In genomic region chr7:22287412-22287811, GRCh38 we compare ENCODE assay signal across 16 cellular contexts.
DNase-seq lines count a peak whose midpoint lies in the region; ATAC-seq, FAIRE-seq and TF ChIP-seq lines count a peak whose summit lies in the region.
"Had no signal": no experiment of that assay in that cellular context is flagged by ENCODE, and none has a peak within 500 bp of the region (broad histone marks: within the 10 kb centered on the region; RNA-seq: fewer than 3 reads in every experiment).

No MANE protein-coding gene starts in this region.

- no peaks in the 10 kb centered on the region for H3K9me3 ChIP-seq in K562 (replicated peaks; ENCODE audit: control insufficient read depth, insufficient read depth, low read depth, low read length)
- no peaks in the 10 kb centered on the region for H3K9me3 ChIP-seq in naive thymus-derived CD4-positive, alpha-beta T cell (ENCODE audit: control insufficient read depth in 2 of 3, low read length in 3 of 3)
- no peaks in the 10 kb centered on the region for H3K9me3 ChIP-seq in body of pancreas
- H3K9me3 ChIP-seq in ascending aorta: no peaks in the 10 kb centered on the region

- H3K9me3 Mint-ChIP-seq in naive thymus-derived CD4-positive, alpha-beta T cell: peaks cover 0 to 4% (median 0%) of the 10 kb centered on the region in 11 donors
- H3K9me3 Mint-ChIP-seq: CD8-positive, alpha-beta T cell; GM23338 had no signal

- BruUV-seq in K562 (replicated peaks; lab: Mats Ljungman, UMichigan): no TSS peak

- TF ChIP-seq CTCF in K562 (IDR thresholded peaks at IDR 0.05 in 2 of 3, conservative IDR thresholded peaks at IDR 0.05 in 1 of 3; ENCODE audit: insufficient read depth in 2 of 3, low read depth in 1 of 3, low read length in 3 of 3): no peak
- no peak for TF ChIP-seq CTCF in body of pancreas (IDR thresholded peaks at IDR 0.05)
- no peak for TF ChIP-seq CTCF in ascending aorta (IDR thresholded peaks at IDR 0.05)

- H3K27me3 ChIP-seq in K562 (ENCODE audit: control insufficient read depth in 2 of 2, insufficient read depth in 2 of 2, low read length in 2 of 2): no peaks in the 10 kb centered on the region
- no peaks in the 10 kb centered on the region for H3K27me3 ChIP-seq in naive thymus-derived CD4-positive, alpha-beta T cell (ENCODE audit: control insufficient read depth in 2 of 2, insufficient read depth in 2 of 2, low read length in 2 of 2)
- H3K27me3 ChIP-seq in body of pancreas: no peaks in the 10 kb centered on the region
- H3K27me3 ChIP-seq in ascending aorta: no peaks in the 10 kb centered on the region
- H3K27me3 ChIP-seq: BLaER1 treated with 17β-estradiol and CSF1 and Interleukin-3, amounts not matched to agents 10 nM and 100 nM had no signal

- no peaks in the 10 kb centered on the region for H4K20me1 ChIP-seq in K562 (replicated peaks; ENCODE audit: control insufficient read depth, insufficient read depth, low read length)
- H4K20me1 ChIP-seq: BLaER1 treated with 17β-estradiol and CSF1 and Interleukin-3, amounts not matched to agents 10 nM and 100 nM had no signal

- no peaks in the 10 kb centered on the region for H3K36me3 Mint-ChIP-seq in naive thymus-derived CD4-positive, alpha-beta T cell
- H3K36me3 Mint-ChIP-seq: CD8-positive, alpha-beta T cell had no signal

- H3K4me1 ChIP-seq in K562 (replicated peaks in 1 of 2; ENCODE audit: control insufficient read depth in 2 of 2, insufficient read depth in 2 of 2, low read length in 2 of 2) (peaks cover 0 to 6% of the 10 kb centered on the region in 2 experiments; a peak in 1 of 5 replicates), body of pancreas (no peaks in the 10 kb centered on the region), ascending aorta (no peaks in the 10 kb centered on the region)
- no peaks in the 10 kb centered on the region for H3K4me1 ChIP-seq in naive thymus-derived CD4-positive, alpha-beta T cell (ENCODE audit: control insufficient read depth in 2 of 2, insufficient read depth in 2 of 2, low read length in 2 of 2)
- H3K4me1 ChIP-seq: BLaER1 treated with 17β-estradiol and CSF1 and Interleukin-3, amounts not matched to agents 10 nM and 100 nM had no signal

- in situ Hi-C loops in K562 (cut with MboI): no loop called here

- ATAC-seq in K562 (0 out of 3 replicates have a peak, but pooled peaks have one; percentile 31), body of pancreas (no peak), GM21367 (IDR thresholded peaks at IDR 0.05; ENCODE audit: unreplicated experiment) (no peak)
- peak; percentile 53 for ATAC-seq in naive thymus-derived CD4-positive, alpha-beta T cell
- ATAC-seq: CD8-positive, alpha-beta T cell; GM23338 had no signal

- peaks cover 13 to 26% (median 22%) of the 10 kb centered on the region in 5 donors for H3K27me3 Mint-ChIP-seq in naive thymus-derived CD4-positive, alpha-beta T cell
- H3K27me3 Mint-ChIP-seq: B cell had no signal

- DNase-seq in GM12891 (ENCODE audit: insufficient read length, low spot score): no peak
- DNase-seq in K562 (ENCODE audit: extremely low read depth in 1 of 4, low spot score in 3 of 4): no peak
- DNase-seq in naive thymus-derived CD4-positive, alpha-beta T cell: no peak
- DNase-seq in body of pancreas: no peak
- no peak for DNase-seq in ascending aorta (ENCODE audit: low spot score in 2 of 2)
- no peak for DNase-seq in EL
- DNase-seq: Calu3; CD8-positive, alpha-beta T cell; DMS79 treated with DMSO at 0.1 percent for 48 hours; GDM1; HCEC 1CT had no signal

- no peak for TF ChIP-seq EP300 in K562 (IDR thresholded peaks at IDR 0.05; ENCODE audit: low read length)

- H3K4me3 ChIP-seq in K562 (no peak overlapping the region), body of pancreas (no peak overlapping the region), ascending aorta (no peak overlapping the region)
- H3K4me3 ChIP-seq in naive thymus-derived CD4-positive, alpha-beta T cell (ENCODE audit: low read length): no peak overlapping the region
- H3K4me3 ChIP-seq: BLaER1 treated with 17β-estradiol and CSF1 and Interleukin-3, amounts not matched to agents 10 nM and 100 nM; GM23338 had no signal

- intact Hi-C loops in K562 (cut with micrococcal nuclease) (no loop called here), body of pancreas (cut with DNase I) (no loop called here), ascending aorta (cut with DNase I) (no loop called here)
- intact Hi-C loops in naive thymus-derived CD4-positive, alpha-beta T cell (cut with micrococcal nuclease): no loop called here

- TF ChIP-seq POLR2A in GM12891 (IDR thresholded peaks at IDR 0.05; ENCODE audit: low read depth, low read length): no peak
- TF ChIP-seq POLR2A in K562 (conservative IDR thresholded peaks at IDR 0.05): no peak
- TF ChIP-seq POLR2A in body of pancreas (IDR thresholded peaks at IDR 0.05): no peak

- no peak overlapping the region for H3K27ac Mint-ChIP-seq in naive thymus-derived CD4-positive, alpha-beta T cell
- H3K27ac Mint-ChIP-seq: B cell; CD8-positive, alpha-beta T cell; GM23338 had no signal

- no peak overlapping the region for H3K27ac ChIP-seq in K562 (ENCODE audit: extremely low read depth, low read depth, low read length)
- no peak overlapping the region for H3K27ac ChIP-seq in naive thymus-derived CD4-positive, alpha-beta T cell (ENCODE audit: low read depth, low read length)
- no peak overlapping the region for H3K27ac ChIP-seq in body of pancreas
- H3K27ac ChIP-seq in ascending aorta: no peak overlapping the region
- H3K27ac ChIP-seq: BLaER1 treated with 17β-estradiol and CSF1 and Interleukin-3, amounts not matched to agents 10 nM and 100 nM had no signal

- TF ChIP-seq RAD21 in K562 (CRISPR knock-in tag; conservative IDR thresholded peaks at IDR 0.05 in 1 of 2, IDR thresholded peaks at IDR 0.05 in 1 of 2): no peak

- H3K4me2 ChIP-seq in K562 (ENCODE audit: insufficient read depth, low read length): no peak overlapping the region
- H3K4me2 ChIP-seq: BLaER1 treated with 17β-estradiol and CSF1 and Interleukin-3, amounts not matched to agents 10 nM and 100 nM; GM23338 had no signal

- POLR2A ChIA-PET in K562 (lab: Yijun Ruan, JAX): no interaction called here
- POLR2A ChIA-PET in naive thymus-derived CD4-positive, alpha-beta T cell (lab: Charles Lee): no interaction called here

- FAIRE-seq in GM12891 (lab: Jason Lieb, UNC) (peak; percentile 28), K562 (lab: Jason Lieb, UNC) (no peak)
- FAIRE-seq: H54 had no signal

- 0% methylated on average over 2 of the region's 2 CpGs for WGBS in K562 (ENCODE audit: insufficient coverage, low coverage, missing lambda C conversion rate)
- 72 to 75% methylated on average over 2 of the region's 2 CpGs for WGBS in body of pancreas, 2 donors

- CTCF ChIA-PET in K562 (lab: Yijun Ruan, JAX; ENCODE audit: low intra/inter-chr PET ratio): no interaction called here
- CTCF ChIA-PET in naive thymus-derived CD4-positive, alpha-beta T cell (lab: Charles Lee): no interaction called here

- H3K36me3 ChIP-seq in K562 (ENCODE audit: control insufficient read depth, insufficient read depth, low read length) (no peaks in the 10 kb centered on the region), body of pancreas (replicated peaks in 1 of 2; ENCODE audit: insufficient read depth in 1 of 2, low read depth in 2 of 2) (no peaks in the 10 kb centered on the region), ascending aorta (no peaks in the 10 kb centered on the region)
- no peaks in the 10 kb centered on the region for H3K36me3 ChIP-seq in naive thymus-derived CD4-positive, alpha-beta T cell (ENCODE audit: control insufficient read depth in 2 of 3, insufficient read depth in 3 of 3, low read length in 3 of 3)

- no peaks in the 10 kb centered on the region for H3K9me1 ChIP-seq in K562 (ENCODE audit: control insufficient read depth, insufficient read depth, low read length)

- H3K4me3 Mint-ChIP-seq in naive thymus-derived CD4-positive, alpha-beta T cell: no peak overlapping the region
- H3K4me3 Mint-ChIP-seq: B cell; CD8-positive, alpha-beta T cell; GM23338 had no signal

- H3K9ac ChIP-seq in K562 (ENCODE audit: insufficient read depth in 1 of 2, low read depth in 2 of 2, low read length in 2 of 2): no peak overlapping the region
- H3K9ac ChIP-seq: BLaER1 treated with 17β-estradiol and CSF1 and Interleukin-3, amounts not matched to agents 10 nM and 100 nM had no signal

- H2AFZ ChIP-seq in K562 (ENCODE audit: low read depth, low read length): no peak overlapping the region
- H2AFZ ChIP-seq: GM23338 had no signal

- H3K79me2 ChIP-seq in K562 (ENCODE audit: control insufficient read depth, insufficient read depth, low read length): no peaks in the 10 kb centered on the region

- H3K4me1 Mint-ChIP-seq in naive thymus-derived CD4-positive, alpha-beta T cell: peaks cover 0 to 1% (median 0%) of the 10 kb centered on the region in 7 donors
- H3K4me1 Mint-ChIP-seq: GM23338 had no signal

TF ChIP-seq in GM12891, 5 proteins besides CTCF, POLR2A, EP300 and RAD21:
- TF ChIP-seq POU2F2 (IDR thresholded peaks at IDR 0.05; ENCODE audit: low read depth, low read length): no peak
- TF ChIP-seq TAF1 (IDR thresholded peaks at IDR 0.05; ENCODE audit: low read depth, low read length): no peak
- TF ChIP-seq SPI1 (IDR thresholded peaks at IDR 0.05; ENCODE audit: low read depth, low read length): no peak
- no peak for TF ChIP-seq PAX5 (IDR thresholded peaks at IDR 0.05; ENCODE audit: insufficient read depth, low read length, severe bottlenecking)
- no peak for TF ChIP-seq POLR2AphosphoS5 (IDR thresholded peaks at IDR 0.05; ENCODE audit: low read depth, low read length)

TF ChIP-seq in K562, 482 proteins besides CTCF, POLR2A, EP300 and RAD21 (continues in another document):
- TF ChIP-seq ARID3B (CRISPR knock-in tag; IDR thresholded peaks at IDR 0.05; ENCODE audit: borderline replicate concordance) (no peak), ZNF124 (CRISPR knock-in tag; IDR thresholded peaks at IDR 0.05) (no peak), TEAD4 (IDR thresholded peaks at IDR 0.05; ENCODE audit: low read length) (peak; percentile 24; the same call in 1 of the 2 replicates), TEAD4 (CRISPR knock-in tag; IDR thresholded peaks at IDR 0.05; ENCODE audit: borderline replicate concordance) (no peak), FOXJ2 (tag; IDR thresholded peaks at IDR 0.05) (0 out of 2 replicates have a peak, but pooled peaks have one; percentile 21), ARID1B (IDR thresholded peaks at IDR 0.05) (peak; percentile 11; the same call in 1 of the 2 replicates), SPI1 (IDR thresholded peaks at IDR 0.05; ENCODE audit: borderline replicate concordance, low read depth, low read length) (peak; percentile 85), CREM (IDR thresholded peaks at IDR 0.05; ENCODE audit: low read depth) (peak; percentile 58)

Comparison
In these comparisons a context has a peak if more than half of its experiments do, and no peak if none do; other contexts are left out.
1. ATAC-seq: peak in K562 (single experiment) and naive thymus-derived CD4-positive, alpha-beta T cell (single experiment); none in body of pancreas (single experiment) and GM21367 (single experiment).